In genomic region chr10:124142296-124142853, GRCh38 we compare ENCODE assay signal across 18 cellular contexts. TPM values are rescaled to one million over a fixed set of nuclear protein-coding genes. Genes with fewer than 3 reads are reported as not detected.
"Had no signal": no experiment of that assay in that cellular context is flagged by ENCODE, and none has a peak within 500 bp of the region (broad histone marks: within the 10 kb centered on the region; RNA-seq: fewer than 3 reads in every experiment).

No MANE protein-coding gene starts in this region.

- H3K27ac Mint-ChIP-seq: activated CD4-positive, alpha-beta memory T cell treated with anti-CD3 and anti-CD28 coated beads, Interleukin-2, amount 10 ng/mL, durations not matched to agents 7 days and 5 days; activated naive CD4-positive, alpha-beta T cell treated with anti-CD3 and anti-CD28 coated beads, Interleukin-2, amount 50 U/mL, for 24 hours; activated T-cell treated with anti-CD3 and anti-CD28 coated beads, Interleukin-2, amount 50 U/mL, for 24 hours; WTC11 had no signal

- H3K36me3 ChIP-seq: colonic mucosa, ovary, stomach, upper lobe of left lung had no signal

- H3K27ac ChIP-seq: colonic mucosa, ovary, stomach, testis had no signal

- ATAC-seq: sciatic nerve, WTC11 had no signal

- H3K36me3 Mint-ChIP-seq: activated naive CD4-positive, alpha-beta T cell treated with anti-CD3 and anti-CD28 coated beads, Interleukin-2, amount 50 U/mL, for 24 hours; WTC11 had no signal

- H3K4me3 ChIP-seq: colonic mucosa, ovary, stomach, testis, upper lobe of left lung had no signal

- H3K4me1 ChIP-seq: colonic mucosa had no signal

- H3K27me3 ChIP-seq: colonic mucosa, ovary, stomach, testis, upper lobe of left lung had no signal

- H3K4me3 Mint-ChIP-seq: activated CD4-positive, alpha-beta memory T cell treated with anti-CD3 and anti-CD28 coated beads, Interleukin-2, amount 10 ng/mL, durations not matched to agents 7 days and 5 days; activated naive CD4-positive, alpha-beta T cell treated with anti-CD3 and anti-CD28 coated beads, Interleukin-2, amount 50 U/mL, for 24 hours; activated T-cell treated with anti-CD3 and anti-CD28 coated beads, Interleukin-2, amount 50 U/mL, for 24 hours; WTC11 had no signal

- DNase-seq: activated CD4-positive, alpha-beta memory T cell treated with anti-CD3 and anti-CD28 coated beads, Interleukin-2, amount 10 ng/mL, durations not matched to agents 7 days and 5 days; activated CD4-positive, alpha-beta T cell treated with anti-CD3 and anti-CD28 coated beads for 4 hours; activated T-cell treated with anti-CD3 and anti-CD28 coated beads, Interleukin-2, amount 50 U/mL, for 24 hours; central memory CD4-positive, alpha-beta T cell; colonic mucosa; hippocampal formation; kidney glomerular epithelial cell; ovary; stimulated activated CD4-positive, alpha-beta T cell treated with anti-CD3 and anti-CD28 coated beads, Interleukin-15, amount 100 ng/mL, for 24 hours; stimulated activated CD4-positive, alpha-beta T cell treated with anti-CD3 and anti-CD28 coated beads, Interleukin-4, amount 100 ng/mL, for 24 hours; stimulated activated CD8-positive, alpha-beta memory T cell treated with anti-CD3 and anti-CD28 coated beads, Interleukin-4, amount 100 ng/mL, for 48 hours; stomach; testis had no signal

- H3K9me3 Mint-ChIP-seq: activated CD4-positive, alpha-beta memory T cell treated with anti-CD3 and anti-CD28 coated beads, Interleukin-2, amount 10 ng/mL, durations not matched to agents 7 days and 5 days; activated naive CD4-positive, alpha-beta T cell treated with anti-CD3 and anti-CD28 coated beads, Interleukin-2, amount 50 U/mL, for 24 hours; activated T-cell treated with anti-CD3 and anti-CD28 coated beads, Interleukin-2, amount 50 U/mL, for 24 hours had no signal

- H3K4me1 Mint-ChIP-seq: activated CD4-positive, alpha-beta memory T cell treated with anti-CD3 and anti-CD28 coated beads, Interleukin-2, amount 10 ng/mL, durations not matched to agents 7 days and 5 days; activated naive CD4-positive, alpha-beta T cell treated with anti-CD3 and anti-CD28 coated beads, Interleukin-2, amount 50 U/mL, for 24 hours; WTC11 had no signal

- H3K9me3 ChIP-seq: colonic mucosa, ovary, testis had no signal

RNA-seq across cellular contexts. Expression of gene CHST15, which starts 49.0 kb away (rescaled TPM):
- total RNA-seq: T-helper 2 cell treated with Interferon-gamma antibody and Interleukin-4, amounts not matched to agents 100 ng/mL and 5 ng/mL, for 36 hours had no signal
